Comparison of ENCODE assay signal across 15 cellular contexts in genomic region chr16:13098536-13098935, GRCh38.
"Had no signal": no experiment of that assay in that cellular context is flagged by ENCODE, and none has a peak within 500 bp of the region (broad histone marks: within the 10 kb centered on the region; RNA-seq: fewer than 3 reads in every experiment).

No MANE protein-coding gene starts in this region.

- H3K4me3 Mint-ChIP-seq: activated naive CD4-positive, alpha-beta T cell treated with anti-CD3 and anti-CD28 coated beads, Interleukin-2, amount 10 ng/mL, durations not matched to agents 7 days and 5 days; immature natural killer cell; naive B cell; stimulated activated naive B cell treated with anti-CD40 and anti-IgM and Interleukin-4, amounts not matched to agents 10 μg/mL and 1 μg/mL and 100 μg/mL, for 72 hours had no signal

- H3K27ac Mint-ChIP-seq: activated naive CD4-positive, alpha-beta T cell treated with anti-CD3 and anti-CD28 coated beads, Interleukin-2, amount 10 ng/mL, durations not matched to agents 7 days and 5 days; activated T-helper 2 cell treated with anti-CD3 and anti-CD28 coated beads, Interferon-gamma antibody, Interleukin-2, Interleukin-4, amounts not matched to agents 10 μg/mL and 5 μg/mL and 100 μg/mL, durations not matched to agents 14 hours and 24 hours and 36 hours; immature natural killer cell; naive B cell; stimulated activated naive B cell treated with anti-CD40 and anti-IgM and Interleukin-4, amounts not matched to agents 10 μg/mL and 1 μg/mL and 100 μg/mL, for 72 hours had no signal

- H3K4me3 ChIP-seq: lung, pancreas, thyroid gland, uterus had no signal

- H3K4me1 ChIP-seq: pancreas, thyroid gland, uterus had no signal

- H3K36me3 Mint-ChIP-seq: activated naive CD4-positive, alpha-beta T cell treated with anti-CD3 and anti-CD28 coated beads, Interleukin-2, amount 10 ng/mL, durations not matched to agents 7 days and 5 days; immature natural killer cell; naive B cell; stimulated activated naive B cell treated with anti-CD40 and anti-IgM and Interleukin-4, amounts not matched to agents 10 μg/mL and 1 μg/mL and 100 μg/mL, for 72 hours had no signal

- ATAC-seq: esophagus mucosa; pancreas; stimulated activated naive B cell treated with anti-CD40 and anti-IgM and Interleukin-4, amounts not matched to agents 10 μg/mL and 1 μg/mL and 100 μg/mL, for 72 hours had no signal

- H3K27me3 Mint-ChIP-seq: activated naive CD4-positive, alpha-beta T cell treated with anti-CD3 and anti-CD28 coated beads, Interleukin-2, amount 10 ng/mL, durations not matched to agents 7 days and 5 days had no signal

- H3K4me1 Mint-ChIP-seq: activated naive CD4-positive, alpha-beta T cell treated with anti-CD3 and anti-CD28 coated beads, Interleukin-2, amount 10 ng/mL, durations not matched to agents 7 days and 5 days; immature natural killer cell; naive B cell; stimulated activated naive B cell treated with anti-CD40 and anti-IgM and Interleukin-4, amounts not matched to agents 10 μg/mL and 1 μg/mL and 100 μg/mL, for 72 hours had no signal

- DNase-seq: activated CD4-positive, alpha-beta T cell treated with anti-CD3 and anti-CD28 coated beads, Interleukin-2, amount 50 U/mL, for 4 hours; activated CD4-positive, CD25-positive, alpha-beta regulatory T cell treated with anti-CD3 and anti-CD28 coated beads, Interleukin-2, amount 50 U/mL, for 72 hours; activated naive CD4-positive, alpha-beta T cell treated with anti-CD3 and anti-CD28 coated beads, Interleukin-2, amount 10 ng/mL, durations not matched to agents 7 days and 5 days; caudate nucleus; immature natural killer cell; naive B cell; pancreas; retina; stimulated activated CD4-positive, alpha-beta T cell treated with anti-CD3 and anti-CD28 coated beads, Interleukin-2, amount 100 ng/mL, for 48 hours; stimulated activated naive B cell treated with anti-CD40 and anti-IgM and Interleukin-4, amounts not matched to agents 10 μg/mL and 1 μg/mL and 100 μg/mL, for 72 hours; thyroid gland; uterus had no signal

- H3K27ac ChIP-seq: pancreas, thyroid gland, uterus had no signal

- H3K36me3 ChIP-seq: pancreas, thyroid gland, uterus had no signal

- H3K9me3 ChIP-seq: pancreas, thyroid gland, uterus had no signal

- H3K27me3 ChIP-seq: pancreas, thyroid gland, uterus had no signal
